17 cellular contexts compared by ENCODE assay signal in genomic region chr3:30350901-30351300, GRCh38.
DNase-seq lines count a peak whose midpoint lies in the region; ATAC-seq and TF ChIP-seq lines count a peak whose summit lies in the region.
"Had no signal": no experiment of that assay in that cellular context is flagged by ENCODE, and none has a peak within 500 bp of the region (broad histone marks: within the 10 kb centered on the region; RNA-seq: fewer than 3 reads in every experiment).

No MANE protein-coding gene starts in this region.

- no peaks in the 10 kb centered on the region for H3K27me3 ChIP-seq in CD4-positive, alpha-beta T cell (ENCODE audit: control insufficient read depth, insufficient read depth, low read length)
- no peaks in the 10 kb centered on the region for H3K27me3 ChIP-seq in RWPE2 (ENCODE audit: insufficient read depth, poor library complexity, severe bottlenecking)
- no peaks in the 10 kb centered on the region for H3K27me3 ChIP-seq in hepatocyte
- no peaks in the 10 kb centered on the region for H3K27me3 ChIP-seq in SJCRH30
- H3K27me3 ChIP-seq: BLaER1 treated with 17β-estradiol and CSF1 and Interleukin-3, amounts not matched to agents 10 nM and 100 nM had no signal

- ATAC-seq in CD4-positive, alpha-beta T cell (ENCODE audit: poor library complexity) = no peak
- ATAC-seq in RWPE2 (ENCODE audit: low read depth) (no peak), GM19455 (IDR thresholded peaks at IDR 0.05; ENCODE audit: unreplicated experiment) (no peak)
- ATAC-seq: GM23338 had no signal

- POLR2A ChIA-PET in CD4-positive, alpha-beta T cell (lab: Charles Lee) = interaction anchor here (1.3 kb wide), 1 partner anchor 307 kb away, joined by 5 read pairs; no protein-coding TSS in a partner anchor

- no peaks in the 10 kb centered on the region for H3K27me3 Mint-ChIP-seq in CD4-positive, alpha-beta T cell
- H3K27me3 Mint-ChIP-seq: CD4-positive, alpha-beta memory T cell had no signal

- no peaks in the 10 kb centered on the region for H3K36me3 Mint-ChIP-seq in CD4-positive, alpha-beta T cell (ENCODE audit: low read depth)
- H3K36me3 Mint-ChIP-seq: CD4-positive, alpha-beta memory T cell had no signal

- intact Hi-C loops in CD4-positive, alpha-beta T cell (cut with DNase I, micrococcal nuclease) = loop anchor here (5.0 to 10.0 kb wide), 4 partner anchors 254 to 874 kb away; partner anchors contain the start of gene TGFBR2 (in 1 of the 2)

- peaks cover 98% of the 10 kb centered on the region for H3K4me1 Mint-ChIP-seq in CD4-positive, alpha-beta T cell (ENCODE audit: low read depth)

- H2AFZ ChIP-seq in hepatocyte = peak overlapping the region; percentile 25

- CTCF ChIA-PET in CD4-positive, alpha-beta T cell (lab: Charles Lee) = no interaction called here

- no peak overlapping the region for H3K27ac ChIP-seq in CD4-positive, alpha-beta T cell (ENCODE audit: low read depth, low read length)
- H3K27ac ChIP-seq in RWPE2 (ENCODE audit: poor library complexity, severe bottlenecking) (peak overlapping the region; percentile 99), hepatocyte (no peak overlapping the region), SJCRH30 (no peak overlapping the region)
- H3K27ac ChIP-seq: BLaER1 treated with 17β-estradiol and CSF1 and Interleukin-3, amounts not matched to agents 10 nM and 100 nM had no signal

- H3K27ac Mint-ChIP-seq in CD4-positive, alpha-beta T cell = no peak overlapping the region
- H3K27ac Mint-ChIP-seq: CD4-positive, alpha-beta memory T cell; GM23338 had no signal

- no peak for TF ChIP-seq CTCF in CD4-positive, alpha-beta T cell (IDR thresholded peaks at IDR 0.05)
- TF ChIP-seq CTCF in RWPE2 (IDR thresholded peaks at IDR 0.05; ENCODE audit: poor library complexity, severe bottlenecking) (no peak), hepatocyte (IDR thresholded peaks at IDR 0.05; ENCODE audit: poor library complexity) (no peak)

- H3K36me3 ChIP-seq in RWPE2 (ENCODE audit: low read depth) (no peaks in the 10 kb centered on the region), hepatocyte (replicated peaks; ENCODE audit: insufficient read depth, low read depth) (no peaks in the 10 kb centered on the region), SJCRH30 (no peaks in the 10 kb centered on the region)
- H3K36me3 ChIP-seq: BLaER1 treated with 17β-estradiol and CSF1 and Interleukin-3, amounts not matched to agents 10 nM and 100 nM had no signal

- H3K4me1 ChIP-seq in RWPE2 (ENCODE audit: insufficient read depth, poor library complexity, severe bottlenecking) (peaks cover 86% of the 10 kb centered on the region), hepatocyte (ENCODE audit: insufficient read depth) (peaks cover 9% of the 10 kb centered on the region), SJCRH30 (no peaks in the 10 kb centered on the region)

- no peaks in the 10 kb centered on the region for H3K79me2 ChIP-seq in hepatocyte

- H3K9me3 Mint-ChIP-seq in CD4-positive, alpha-beta T cell = no peaks in the 10 kb centered on the region
- H3K9me3 Mint-ChIP-seq: CD4-positive, alpha-beta memory T cell; GM23338 had no signal

- no peaks in the 10 kb centered on the region for H3K9me3 ChIP-seq in CD4-positive, alpha-beta T cell (ENCODE audit: control insufficient read depth, low read length)
- no peaks in the 10 kb centered on the region for H3K9me3 ChIP-seq in RWPE2 (ENCODE audit: severe bottlenecking)
- H3K9me3 ChIP-seq in hepatocyte (ENCODE audit: low read depth) = no peaks in the 10 kb centered on the region
- H3K9me3 ChIP-seq in SJCRH30 (replicated peaks) = no peaks in the 10 kb centered on the region
- H3K9me3 ChIP-seq: BLaER1 treated with 17β-estradiol and CSF1 and Interleukin-3, amounts not matched to agents 10 nM and 100 nM had no signal

- no peaks in the 10 kb centered on the region for H3K9me2 ChIP-seq in hepatocyte (replicated peaks; ENCODE audit: insufficient read depth)

- WGBS in hepatocyte (ENCODE audit: low lambda C conversion rate, missing lambda C conversion rate) = 97% methylated on average over 2 of the region's 2 CpGs

- DNase-seq in NCI-H748 (lab: John Stamatoyannopoulos, UW; ENCODE audit: unreplicated experiment) = peak; percentile 20
- DNase-seq in NCI-H748 treated with DMSO at 0.1 percent for 48 hours (lab: John Stamatoyannopoulos, UW) = no peak
- no peak for DNase-seq in CD4-positive, alpha-beta T cell
- DNase-seq in RWPE2 (ENCODE audit: low spot score) = no peak
- no peak for DNase-seq in hepatocyte (ENCODE audit: low spot score)
- DNase-seq in SJCRH30 = no peak
- no peak for DNase-seq in NCI-H524 treated with DMSO at 0.1 percent for 48 hours (lab: John Stamatoyannopoulos, UW)
- DNase-seq: ACHN; CD4-positive, alpha-beta memory T cell; COR-L47; DMS153; DMS79 treated with DMSO at 0.1 percent for 48 hours; EL; H7 had no signal

- H3K4me2 ChIP-seq in hepatocyte = no peak overlapping the region
- H3K4me2 ChIP-seq: BLaER1 treated with 17β-estradiol and CSF1 and Interleukin-3, amounts not matched to agents 10 nM and 100 nM; GM23338 had no signal

- H3K4me3 ChIP-seq in RWPE2 (ENCODE audit: severe bottlenecking) = no peak overlapping the region
- no peak overlapping the region for H3K4me3 ChIP-seq in hepatocyte
- no peak overlapping the region for H3K4me3 ChIP-seq in SJCRH30
- H3K4me3 ChIP-seq: BLaER1 treated with 17β-estradiol and CSF1 and Interleukin-3, amounts not matched to agents 10 nM and 100 nM; GM23338 had no signal

- H3K4me3 Mint-ChIP-seq in CD4-positive, alpha-beta T cell = peak overlapping the region; percentile 13
- H3K4me3 Mint-ChIP-seq: GM23338 had no signal

- no peaks in the 10 kb centered on the region for H4K20me1 ChIP-seq in hepatocyte (ENCODE audit: insufficient read depth, poor library complexity, severe bottlenecking)
- H4K20me1 ChIP-seq: BLaER1 treated with 17β-estradiol and CSF1 and Interleukin-3, amounts not matched to agents 10 nM and 100 nM had no signal
